Comparison of ENCODE assay signal across 24 cellular contexts in the genomic region with DNA sequence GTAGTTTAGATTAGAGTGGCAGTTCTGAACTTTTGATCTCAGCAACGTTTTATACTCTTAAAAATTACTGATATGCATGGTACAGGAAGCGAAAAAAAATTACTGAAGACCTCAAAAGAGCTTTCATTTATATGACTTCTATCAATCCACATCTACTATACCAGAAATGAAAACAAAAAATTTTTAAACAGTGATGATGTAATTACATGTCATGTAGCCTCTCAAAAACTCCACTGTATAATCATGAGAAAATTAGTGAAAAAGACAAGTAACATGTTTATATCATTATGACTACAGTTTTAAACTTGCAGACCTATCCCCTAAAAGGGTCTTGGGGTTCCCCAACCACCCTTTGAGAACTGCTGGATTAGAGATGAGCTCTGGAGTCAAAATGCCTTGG. TPM values are rescaled to one million over a fixed set of nuclear protein-coding genes. Genes with fewer than 3 reads are reported as not detected.
DNase-seq lines count a peak whose midpoint lies in the region; ATAC-seq lines count a peak whose summit lies in the region.
"Had no signal": no experiment of that assay in that cellular context is flagged by ENCODE, and none has a peak within 500 bp of the region (broad histone marks: within the 10 kb centered on the region; RNA-seq: fewer than 3 reads in every experiment).

No MANE protein-coding gene starts in this region.

- peaks cover 0 to 5% (median 0%) of the 10 kb centered on the region in 3 experiments for H3K36me3 ChIP-seq in naive thymus-derived CD4-positive, alpha-beta T cell (ENCODE audit: control insufficient read depth in 2 of 3, insufficient read depth in 3 of 3, low read length in 3 of 3)

- H3K27ac Mint-ChIP-seq in activated CD4-positive, alpha-beta T cell treated with anti-CD3 and anti-CD28 coated beads for 36 hours, result peak overlapping the region; percentile 73
- H3K27ac Mint-ChIP-seq in activated naive CD4-positive, alpha-beta T cell treated with anti-CD3 and anti-CD28 coated beads for 36 hours, result peak overlapping the region; percentile 77
- peak overlapping the region; percentile 37 to 86 for H3K27ac Mint-ChIP-seq in T-cell
- H3K27ac Mint-ChIP-seq in naive thymus-derived CD4-positive, alpha-beta T cell, result peak overlapping the region in 8 of 9 donors; percentile 67 to 90 (median 84)

- peaks cover 23% of the 10 kb centered on the region for H3K36me3 Mint-ChIP-seq in activated CD4-positive, alpha-beta T cell treated with anti-CD3 and anti-CD28 coated beads for 36 hours (ENCODE audit: low read depth)
- H3K36me3 Mint-ChIP-seq in activated naive CD4-positive, alpha-beta T cell treated with anti-CD3 and anti-CD28 coated beads for 36 hours (ENCODE audit: low read depth), result peaks cover 10% of the 10 kb centered on the region
- peaks cover 14% of the 10 kb centered on the region for H3K36me3 Mint-ChIP-seq in T-cell
- peaks cover 0 to 18% (median 5%) of the 10 kb centered on the region in 5 donors for H3K36me3 Mint-ChIP-seq in naive thymus-derived CD4-positive, alpha-beta T cell

- no peak overlapping the region for H3K27ac ChIP-seq in naive thymus-derived CD4-positive, alpha-beta T cell (ENCODE audit: low read depth, low read length)
- H3K27ac ChIP-seq: BLaER1 treated with 17β-estradiol and CSF1 and Interleukin-3, amounts not matched to agents 10 nM and 100 nM; PC-9; RWPE1 had no signal

- peaks cover 0 to 5% of the 10 kb centered on the region in 2 donors for H3K4me1 ChIP-seq in naive thymus-derived CD4-positive, alpha-beta T cell (ENCODE audit: control insufficient read depth in 2 of 2, insufficient read depth in 2 of 2, low read length in 2 of 2)
- H3K4me1 ChIP-seq: BLaER1 treated with 17β-estradiol and CSF1 and Interleukin-3, amounts not matched to agents 10 nM and 100 nM had no signal

- POLR2A ChIA-PET in activated CD4-positive, alpha-beta T cell treated with anti-CD3 and anti-CD28 coated beads for 36 hours (lab: Charles Lee), result interaction anchor here (1.3 kb wide), 1 partner anchor 26 kb away, joined by 4 read pairs; no protein-coding TSS in a partner anchor
- POLR2A ChIA-PET in T-cell (lab: Charles Lee), result interaction anchor here (0.5 to 1.0 kb wide), 6 partner anchors 9 to 1112 kb away, joined by 3 to 6 read pairs (median 4); a partner anchor contains a TSS
- POLR2A ChIA-PET in naive thymus-derived CD4-positive, alpha-beta T cell (lab: Charles Lee), result interaction anchor here (0.6 to 2.0 kb wide), 7 partner anchors 9 to 136 kb away, joined by 3 to 13 read pairs (median 3); a partner anchor contains a TSS

- H3K4me3 ChIP-seq in naive thymus-derived CD4-positive, alpha-beta T cell (ENCODE audit: low read length), result no peak overlapping the region
- H3K4me3 ChIP-seq: BLaER1 treated with 17β-estradiol and CSF1 and Interleukin-3, amounts not matched to agents 10 nM and 100 nM; PC-9 had no signal

- DNase-seq in activated CD4-positive, alpha-beta T cell treated with anti-CD3 and anti-CD28 coated beads for 36 hours, result no peak
- no peak for DNase-seq in activated CD4-positive, alpha-beta T cell treated with anti-CD3 and anti-CD28 coated beads, Interleukin-2, amount 50 U/mL, for 4 hours
- DNase-seq in activated naive CD4-positive, alpha-beta T cell treated with anti-CD3 and anti-CD28 coated beads for 36 hours, result no peak
- no peak for DNase-seq in activated naive CD4-positive, alpha-beta T cell treated with Interleukin-2 at 50 U/mL for 16 hours
- DNase-seq in T-cell (no peak), DMS79 treated with DMSO at 0.1 percent for 48 hours (lab: John Stamatoyannopoulos, UW) (no peak), foreskin melanocyte (no peak)
- DNase-seq in naive thymus-derived CD4-positive, alpha-beta T cell, result peak in 6 of 9 donors; percentile 21 to 65 (median 52)
- DNase-seq: 8988T, DMS53, EL, GF-D8, IMR-90, NCI-H1105, NCI-H146, NCI-H2029, NCI-H226, NCI-H510A treated with DMSO at 0.1 percent for 48 hours, NCI-H748 treated with DMSO at 0.1 percent for 48 hours, PC-9, SHP77 treated with DMSO at 0.1 percent for 48 hours had no signal

- H3K4me3 Mint-ChIP-seq in activated CD4-positive, alpha-beta T cell treated with anti-CD3 and anti-CD28 coated beads for 36 hours, result no peak overlapping the region
- H3K4me3 Mint-ChIP-seq in activated naive CD4-positive, alpha-beta T cell treated with anti-CD3 and anti-CD28 coated beads for 36 hours, result no peak overlapping the region
- H3K4me3 Mint-ChIP-seq in T-cell, result no peak overlapping the region
- peak overlapping the region in 5 of 10 donors; percentile 12 to 38 (median 18) for H3K4me3 Mint-ChIP-seq in naive thymus-derived CD4-positive, alpha-beta T cell

- H3K9me3 Mint-ChIP-seq in activated CD4-positive, alpha-beta T cell treated with anti-CD3 and anti-CD28 coated beads for 36 hours (ENCODE audit: low read depth), result no peaks in the 10 kb centered on the region
- H3K9me3 Mint-ChIP-seq in activated naive CD4-positive, alpha-beta T cell treated with anti-CD3 and anti-CD28 coated beads for 36 hours, result no peaks in the 10 kb centered on the region
- H3K9me3 Mint-ChIP-seq in T-cell, result no peaks in the 10 kb centered on the region
- H3K9me3 Mint-ChIP-seq in naive thymus-derived CD4-positive, alpha-beta T cell, result no peaks in the 10 kb centered on the region

- CTCF ChIA-PET in activated CD4-positive, alpha-beta T cell treated with anti-CD3 and anti-CD28 coated beads for 36 hours (lab: Charles Lee), result interaction anchor here (0.6 to 1.9 kb wide), 9 partner anchors 9 to 894 kb away, joined by 3 to 6 read pairs (median 3); a partner anchor contains a TSS
- CTCF ChIA-PET in activated naive CD4-positive, alpha-beta T cell treated with anti-CD3 and anti-CD28 coated beads for 36 hours (lab: Charles Lee), result interaction anchor here (0.6 to 6.1 kb wide), 7 partner anchors 10 to 329 kb away, joined by 3 to 38 read pairs (median 5); a partner anchor contains a TSS
- CTCF ChIA-PET in T-cell (lab: Charles Lee), result interaction anchor here (0.6 to 2.2 kb wide), 5 partner anchors 9 to 150 kb away, joined by 3 to 16 read pairs (median 6); a partner anchor contains a TSS
- CTCF ChIA-PET in naive thymus-derived CD4-positive, alpha-beta T cell (lab: Charles Lee), result interaction anchor here (0.7 to 2.0 kb wide), 5 partner anchors 8 to 84 kb away, joined by 3 to 6 read pairs (median 5); no protein-coding TSS in a partner anchor

- H3K27me3 Mint-ChIP-seq in activated CD4-positive, alpha-beta T cell treated with anti-CD3 and anti-CD28 coated beads for 36 hours, result no peaks in the 10 kb centered on the region
- H3K27me3 Mint-ChIP-seq in activated naive CD4-positive, alpha-beta T cell treated with anti-CD3 and anti-CD28 coated beads for 36 hours (ENCODE audit: low read depth), result no peaks in the 10 kb centered on the region
- H3K27me3 Mint-ChIP-seq in T-cell, result no peaks in the 10 kb centered on the region
- no peaks in the 10 kb centered on the region for H3K27me3 Mint-ChIP-seq in naive thymus-derived CD4-positive, alpha-beta T cell

- no peaks in the 10 kb centered on the region for H3K9me3 ChIP-seq in naive thymus-derived CD4-positive, alpha-beta T cell (ENCODE audit: control insufficient read depth in 2 of 3, low read length in 3 of 3)
- H3K9me3 ChIP-seq: BLaER1 treated with 17β-estradiol and CSF1 and Interleukin-3, amounts not matched to agents 10 nM and 100 nM had no signal

- ATAC-seq in activated CD4-positive, alpha-beta T cell treated with anti-CD3 and anti-CD28 coated beads for 36 hours, result peak; percentile 65
- peak; percentile 19 to 93 (median 48) for ATAC-seq in T-cell (replicated peaks in 1 of 4)
- peak; percentile 76 for ATAC-seq in naive thymus-derived CD4-positive, alpha-beta T cell

- H3K4me1 Mint-ChIP-seq in activated CD4-positive, alpha-beta T cell treated with anti-CD3 and anti-CD28 coated beads for 36 hours, result peaks cover 15% of the 10 kb centered on the region
- H3K4me1 Mint-ChIP-seq in activated naive CD4-positive, alpha-beta T cell treated with anti-CD3 and anti-CD28 coated beads for 36 hours (ENCODE audit: low read depth), result peaks cover 21% of the 10 kb centered on the region
- H3K4me1 Mint-ChIP-seq in T-cell, result peaks cover 10 to 16% (median 12%) of the 10 kb centered on the region in 3 donors
- peaks cover 0 to 21% (median 12%) of the 10 kb centered on the region in 7 donors for H3K4me1 Mint-ChIP-seq in naive thymus-derived CD4-positive, alpha-beta T cell

- intact Hi-C loops in activated CD4-positive, alpha-beta T cell treated with anti-CD3 and anti-CD28 coated beads for 36 hours (cut with DNase I, micrococcal nuclease), result no loop called here
- intact Hi-C loops in activated naive CD4-positive, alpha-beta T cell treated with anti-CD3 and anti-CD28 coated beads for 36 hours (cut with micrococcal nuclease), result loop anchor here (1.0 kb wide), 1 partner anchor 17 kb away; no protein-coding TSS in a partner anchor
- intact Hi-C loops in naive thymus-derived CD4-positive, alpha-beta T cell (cut with micrococcal nuclease), result no loop called here

- no peaks in the 10 kb centered on the region for H3K27me3 ChIP-seq in naive thymus-derived CD4-positive, alpha-beta T cell (ENCODE audit: control insufficient read depth in 2 of 2, insufficient read depth in 2 of 2, low read length in 2 of 2)
- H3K27me3 ChIP-seq: BLaER1 treated with 17β-estradiol and CSF1 and Interleukin-3, amounts not matched to agents 10 nM and 100 nM had no signal

RNA-seq across cellular contexts. Expression of a gene that starts 9.3 kb away (rescaled TPM):
- 10 to 100 TPM; 33.1 to 35.6 TPM for total RNA-seq in activated CD4-positive, alpha-beta T cell treated with anti-CD3 and anti-CD28 coated beads for 36 hours
- total RNA-seq in activated naive CD4-positive, alpha-beta T cell treated with anti-CD3 and anti-CD28 coated beads for 36 hours, result 10 to 100 TPM; 18.1 to 18.8 TPM
- 1 to 10 TPM; 4.7 to 7.2 (median 6.4) TPM for total RNA-seq in T-cell
- 1 to 10 TPM; 2.2 to 9.7 (median 4.9) TPM for total RNA-seq in naive thymus-derived CD4-positive, alpha-beta T cell
- polyA plus RNA-seq in naive thymus-derived CD4-positive, alpha-beta T cell, result 1 to 10 TPM; 3.8 to 6.8 TPM

RNA-seq across cellular contexts. Expression of a gene that starts 26.1 kb away (rescaled TPM):
- total RNA-seq in activated CD4-positive, alpha-beta T cell treated with anti-CD3 and anti-CD28 coated beads for 36 hours, result 1 to 10 TPM; 4.6 to 5.9 TPM
- total RNA-seq in activated naive CD4-positive, alpha-beta T cell treated with anti-CD3 and anti-CD28 coated beads for 36 hours, result 1 to 10 TPM; 6.0 to 7.4 TPM
- total RNA-seq in T-cell, result 1 to 10 TPM; 3.6 to 9.0 (median 4.8) TPM
- 1 to 10 TPM; 4.4 to 7.6 (median 5.8) TPM for total RNA-seq in naive thymus-derived CD4-positive, alpha-beta T cell
- polyA plus RNA-seq in naive thymus-derived CD4-positive, alpha-beta T cell, result 1 to 10 TPM; 4.6 to 6.6 TPM

RNA-seq across cellular contexts. Expression of a gene that starts 32.5 kb away (rescaled TPM):
- total RNA-seq in activated CD4-positive, alpha-beta T cell treated with anti-CD3 and anti-CD28 coated beads for 36 hours, result 1 to 10 TPM in 1 of 2 experiments, under 1 TPM in 1; 0.83 to 2.6 TPM
- total RNA-seq in activated naive CD4-positive, alpha-beta T cell treated with anti-CD3 and anti-CD28 coated beads for 36 hours, result under 1 TPM; 0.74 to 0.81 TPM
- under 1 TPM in 1 of 5 donors, not detected in 4; 0.70 TPM for total RNA-seq in T-cell
- total RNA-seq in naive thymus-derived CD4-positive, alpha-beta T cell, result under 1 TPM in 3 of 5 experiments, not detected in 2; 0.37 to 0.73 (median 0.38) TPM
- under 1 TPM in 1 of 2 donors, not detected in 1; 0.19 TPM for polyA plus RNA-seq in naive thymus-derived CD4-positive, alpha-beta T cell
- total RNA-seq: PC-9 had no signal

RNA-seq across cellular contexts. Expression of a gene that starts 35.1 kb away (rescaled TPM):
- total RNA-seq in activated CD4-positive, alpha-beta T cell treated with anti-CD3 and anti-CD28 coated beads for 36 hours, result 1 to 10 TPM; 3.2 TPM
- total RNA-seq in activated naive CD4-positive, alpha-beta T cell treated with anti-CD3 and anti-CD28 coated beads for 36 hours, result 1 to 10 TPM; 1.1 to 1.2 TPM
- total RNA-seq in T-cell, result 1 to 10 TPM in 3 of 5 donors, under 1 TPM in 2; 0.58 to 1.7 (median 1.5) TPM
- total RNA-seq in naive thymus-derived CD4-positive, alpha-beta T cell, result 1 to 10 TPM in 2 of 5 experiments, under 1 TPM in 3; 0.58 to 4.9 (median 0.97) TPM
- under 1 TPM in 1 of 2 donors, not detected in 1; 0.26 TPM for polyA plus RNA-seq in naive thymus-derived CD4-positive, alpha-beta T cell
- total RNA-seq: H4 had no signal

RNA-seq across cellular contexts. Expression of a gene that starts 40.3 kb away (rescaled TPM):
- total RNA-seq in activated CD4-positive, alpha-beta T cell treated with anti-CD3 and anti-CD28 coated beads for 36 hours, result 1 to 10 TPM; 7.8 to 9.8 TPM
- total RNA-seq in activated naive CD4-positive, alpha-beta T cell treated with anti-CD3 and anti-CD28 coated beads for 36 hours, result 1 to 10 TPM; 2.0 to 2.8 TPM
- 1 to 10 TPM; 2.2 to 6.5 (median 5.0) TPM for total RNA-seq in T-cell
- total RNA-seq in naive thymus-derived CD4-positive, alpha-beta T cell, result 10 to 100 TPM in 3 of 5 experiments, under 1 TPM in 2; 0.60 to 70.6 (median 12.8) TPM
- under 1 TPM; 0.25 to 0.80 TPM for polyA plus RNA-seq in naive thymus-derived CD4-positive, alpha-beta T cell
- total RNA-seq: H4, IMR-90 had no signal
- polyA plus RNA-seq: IMR-90 had no signal

Comparison
In these comparisons a context has a peak if more than half of its experiments do, and no peak if none do; other contexts are left out.
1. DNase-seq: peak in naive thymus-derived CD4-positive, alpha-beta T cell (6 of 9); none in activated CD4-positive, alpha-beta T cell treated with anti-CD3 and anti-CD28 coated beads for 36 hours (single experiment), activated CD4-positive, alpha-beta T cell treated with anti-CD3 and anti-CD28 coated beads, Interleukin-2, amount 50 U/mL, for 4 hours (0 of 2), activated naive CD4-positive, alpha-beta T cell treated with anti-CD3 and anti-CD28 coated beads for 36 hours (single experiment), activated naive CD4-positive, alpha-beta T cell treated with Interleukin-2 at 50 U/mL for 16 hours (single experiment), T-cell (0 of 34), DMS79 treated with DMSO at 0.1 percent for 48 hours (single experiment) and foreskin melanocyte (single experiment).
2. Peak in every context shown above with its lines, with median percentiles within 50 percentile points of each other: ATAC-seq and H3K27ac Mint-ChIP-seq.